Comparison of ENCODE assay signal across 1 cellular context in the genomic region with DNA sequence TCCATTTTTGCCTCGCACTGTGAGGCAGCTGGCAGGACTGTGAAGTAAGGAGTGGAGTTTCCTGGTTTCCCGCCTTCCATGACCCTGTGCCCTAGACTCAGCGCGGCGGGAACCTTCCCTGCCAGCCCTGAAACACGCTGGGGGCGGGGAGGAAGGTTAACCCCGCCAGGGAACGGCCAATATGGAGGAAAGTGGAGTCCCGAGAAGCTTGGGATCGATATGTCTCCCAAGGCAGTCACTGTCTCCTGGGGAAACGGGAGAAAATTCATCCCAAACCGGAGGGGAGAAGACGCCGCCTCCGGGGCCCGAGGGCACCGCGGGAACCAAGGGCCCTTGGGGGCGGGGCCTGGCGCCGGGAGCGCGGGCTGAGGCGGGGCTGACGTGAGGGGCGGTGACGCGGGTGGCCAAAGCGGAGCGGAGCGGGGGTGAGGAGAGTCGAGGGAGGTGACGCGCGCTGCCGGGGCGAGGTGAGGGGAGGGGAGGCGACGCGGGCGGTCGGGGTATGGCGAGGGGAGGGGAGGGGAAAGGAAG.
TF ChIP-seq lines count a peak whose summit lies in the region.

A gene with protein sequence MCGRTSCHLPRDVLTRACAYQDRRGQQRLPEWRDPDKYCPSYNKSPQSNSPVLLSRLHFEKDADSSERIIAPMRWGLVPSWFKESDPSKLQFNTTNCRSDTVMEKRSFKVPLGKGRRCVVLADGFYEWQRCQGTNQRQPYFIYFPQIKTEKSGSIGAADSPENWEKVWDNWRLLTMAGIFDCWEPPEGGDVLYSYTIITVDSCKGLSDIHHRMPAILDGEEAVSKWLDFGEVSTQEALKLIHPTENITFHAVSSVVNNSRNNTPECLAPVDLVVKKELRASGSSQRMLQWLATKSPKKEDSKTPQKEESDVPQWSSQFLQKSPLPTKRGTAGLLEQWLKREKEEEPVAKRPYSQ (plus strand): TSS at position 432 of the 531 bp plus-strand sequence. CDS start 863 bp downstream, outside the sequence.

TF ChIP-seq in HepG2, 621 proteins besides CTCF, POLR2A, EP300 and RAD21 (continued from another document and continues in another):
- TF ChIP-seq, protein P1, sequence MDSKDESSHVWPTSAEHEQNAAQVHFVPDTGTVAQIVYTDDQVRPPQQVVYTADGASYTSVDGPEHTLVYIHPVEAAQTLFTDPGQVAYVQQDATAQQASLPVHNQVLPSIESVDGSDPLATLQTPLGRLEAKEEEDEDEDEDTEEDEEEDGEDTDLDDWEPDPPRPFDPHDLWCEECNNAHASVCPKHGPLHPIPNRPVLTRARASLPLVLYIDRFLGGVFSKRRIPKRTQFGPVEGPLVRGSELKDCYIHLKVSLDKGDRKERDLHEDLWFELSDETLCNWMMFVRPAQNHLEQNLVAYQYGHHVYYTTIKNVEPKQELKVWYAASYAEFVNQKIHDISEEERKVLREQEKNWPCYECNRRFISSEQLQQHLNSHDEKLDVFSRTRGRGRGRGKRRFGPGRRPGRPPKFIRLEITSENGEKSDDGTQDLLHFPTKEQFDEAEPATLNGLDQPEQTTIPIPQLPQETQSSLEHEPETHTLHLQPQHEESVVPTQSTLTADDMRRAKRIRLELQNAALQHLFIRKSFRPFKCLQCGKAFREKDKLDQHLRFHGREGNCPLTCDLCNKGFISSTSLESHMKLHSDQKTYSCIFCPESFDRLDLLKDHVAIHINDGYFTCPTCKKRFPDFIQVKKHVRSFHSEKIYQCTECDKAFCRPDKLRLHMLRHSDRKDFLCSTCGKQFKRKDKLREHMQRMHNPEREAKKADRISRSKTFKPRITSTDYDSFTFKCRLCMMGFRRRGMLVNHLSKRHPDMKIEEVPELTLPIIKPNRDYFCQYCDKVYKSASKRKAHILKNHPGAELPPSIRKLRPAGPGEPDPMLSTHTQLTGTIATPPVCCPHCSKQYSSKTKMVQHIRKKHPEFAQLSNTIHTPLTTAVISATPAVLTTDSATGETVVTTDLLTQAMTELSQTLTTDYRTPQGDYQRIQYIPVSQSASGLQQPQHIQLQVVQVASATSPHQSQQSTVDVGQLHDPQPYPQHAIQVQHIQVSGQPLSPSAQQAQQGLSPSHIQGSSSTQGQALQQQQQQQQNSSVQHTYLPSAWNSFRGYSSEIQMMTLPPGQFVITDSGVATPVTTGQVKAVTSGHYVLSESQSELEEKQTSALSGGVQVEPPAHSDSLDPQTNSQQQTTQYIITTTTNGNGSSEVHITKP (CRISPR knock-in tag; IDR thresholded peaks at IDR 0.05; ENCODE audit: low read depth), result no peak
- TF ChIP-seq, protein P2, sequence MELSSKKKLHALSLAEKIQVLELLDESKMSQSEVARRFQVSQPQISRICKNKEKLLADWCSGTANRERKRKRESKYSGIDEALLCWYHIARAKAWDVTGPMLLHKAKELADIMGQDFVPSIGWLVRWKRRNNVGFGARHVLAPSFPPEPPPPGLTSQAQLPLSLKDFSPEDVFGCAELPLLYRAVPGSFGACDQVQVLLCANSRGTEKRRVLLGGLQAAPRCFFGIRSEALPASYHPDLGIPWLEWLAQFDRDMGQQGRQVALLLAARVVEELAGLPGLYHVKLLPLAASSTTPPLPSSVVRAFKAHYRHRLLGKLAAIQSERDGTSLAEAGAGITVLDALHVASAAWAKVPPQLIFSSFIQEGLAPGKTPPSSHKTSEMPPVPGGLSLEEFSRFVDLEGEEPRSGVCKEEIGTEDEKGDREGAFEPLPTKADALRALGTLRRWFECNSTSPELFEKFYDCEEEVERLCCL (CRISPR knock-in tag; IDR thresholded peaks at IDR 0.05; ENCODE audit: borderline replicate concordance), result no peak
- TF ChIP-seq PHF21A (CRISPR knock-in tag; IDR thresholded peaks at IDR 0.05) (0 out of 2 replicates have a peak, but pooled peaks have one; percentile 10), ZNF17 (CRISPR knock-in tag; IDR thresholded peaks at IDR 0.05) (no peak), ZNF619 (CRISPR knock-in tag; IDR thresholded peaks at IDR 0.05) (peak; percentile 65; the same call in 1 of the 2 replicates), MED1 (CRISPR knock-in tag; IDR thresholded peaks at IDR 0.05) (peak; percentile 10; the same call in 1 of the 2 replicates), ZNF121 (CRISPR knock-in tag; IDR thresholded peaks at IDR 0.05) (no peak), ZNF12 (CRISPR knock-in tag; IDR thresholded peaks at IDR 0.05) (no peak), THYN1 (CRISPR knock-in tag; IDR thresholded peaks at IDR 0.05; ENCODE audit: borderline replicate concordance, low read depth) (no peak), CENPT (CRISPR knock-in tag; IDR thresholded peaks at IDR 0.05; ENCODE audit: low read depth) (no peak), U2AF2 (IDR thresholded peaks at IDR 0.05; ENCODE audit: low read depth, low read length) (no peak), NFATC3 (CRISPR knock-in tag; IDR thresholded peaks at IDR 0.05) (no peak), PCBP2 (optimal IDR thresholded peaks at IDR 0.05; ENCODE audit: low read depth, low read length, poor library complexity, severe bottlenecking) (no peak), RBFOX2 (IDR thresholded peaks at IDR 0.05; ENCODE audit: low read depth, low read length) (no peak), ZNF724P (CRISPR knock-in tag; IDR thresholded peaks at IDR 0.05; ENCODE audit: borderline replicate concordance) (no peak), ZFAT (CRISPR knock-in tag; conservative IDR thresholded peaks at IDR 0.05) (no peak), ERF (CRISPR knock-in tag; IDR thresholded peaks at IDR 0.05) (peak; percentile 43; the same call in 1 of the 2 replicates), NFIB (CRISPR knock-in tag; IDR thresholded peaks at IDR 0.05; ENCODE audit: borderline replicate concordance) (no peak), ISL2 (CRISPR knock-in tag; IDR thresholded peaks at IDR 0.05) (no peak), ZNF510 (CRISPR knock-in tag; IDR thresholded peaks at IDR 0.05; ENCODE audit: low read depth) (no peak), ZNF10 (CRISPR knock-in tag; IDR thresholded peaks at IDR 0.05; ENCODE audit: borderline replicate concordance, low read depth) (no peak), BCL6 (CRISPR knock-in tag; IDR thresholded peaks at IDR 0.05) (no peak), ZNF441 (CRISPR knock-in tag; IDR thresholded peaks at IDR 0.05; ENCODE audit: borderline replicate concordance) (no peak), SMARCC2 (IDR thresholded peaks at IDR 0.05) (no peak), ZNF367 (CRISPR knock-in tag; IDR thresholded peaks at IDR 0.05; ENCODE audit: borderline replicate concordance) (no peak), MAF1 (CRISPR knock-in tag; IDR thresholded peaks at IDR 0.05; ENCODE audit: borderline replicate concordance) (no peak), TGIF2 (CRISPR knock-in tag; IDR thresholded peaks at IDR 0.05) (no peak), ZNF788 (CRISPR knock-in tag; IDR thresholded peaks at IDR 0.05; ENCODE audit: borderline replicate concordance) (no peak; the same call in 1 of the 2 replicates), NR3C1 (CRISPR knock-in tag; IDR thresholded peaks at IDR 0.05) (no peak), SYNCRIP (IDR thresholded peaks at IDR 0.05; ENCODE audit: insufficient read depth, low read depth, low read length) (no peak), ZNF616 (CRISPR knock-in tag; IDR thresholded peaks at IDR 0.05; ENCODE audit: low read depth) (no peak), ZNF577 (CRISPR knock-in tag; IDR thresholded peaks at IDR 0.05; ENCODE audit: borderline replicate concordance, low read depth) (no peak)
- TF ChIP-seq, protein P3, sequence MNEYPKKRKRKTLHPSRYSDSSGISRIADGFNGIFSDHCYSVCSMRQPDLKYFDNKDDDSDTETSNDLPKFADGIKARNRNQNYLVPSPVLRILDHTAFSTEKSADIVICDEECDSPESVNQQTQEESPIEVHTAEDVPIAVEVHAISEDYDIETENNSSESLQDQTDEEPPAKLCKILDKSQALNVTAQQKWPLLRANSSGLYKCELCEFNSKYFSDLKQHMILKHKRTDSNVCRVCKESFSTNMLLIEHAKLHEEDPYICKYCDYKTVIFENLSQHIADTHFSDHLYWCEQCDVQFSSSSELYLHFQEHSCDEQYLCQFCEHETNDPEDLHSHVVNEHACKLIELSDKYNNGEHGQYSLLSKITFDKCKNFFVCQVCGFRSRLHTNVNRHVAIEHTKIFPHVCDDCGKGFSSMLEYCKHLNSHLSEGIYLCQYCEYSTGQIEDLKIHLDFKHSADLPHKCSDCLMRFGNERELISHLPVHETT (CRISPR knock-in tag; conservative IDR thresholded peaks at IDR 0.05), result no peak
- TF ChIP-seq, protein P4, sequence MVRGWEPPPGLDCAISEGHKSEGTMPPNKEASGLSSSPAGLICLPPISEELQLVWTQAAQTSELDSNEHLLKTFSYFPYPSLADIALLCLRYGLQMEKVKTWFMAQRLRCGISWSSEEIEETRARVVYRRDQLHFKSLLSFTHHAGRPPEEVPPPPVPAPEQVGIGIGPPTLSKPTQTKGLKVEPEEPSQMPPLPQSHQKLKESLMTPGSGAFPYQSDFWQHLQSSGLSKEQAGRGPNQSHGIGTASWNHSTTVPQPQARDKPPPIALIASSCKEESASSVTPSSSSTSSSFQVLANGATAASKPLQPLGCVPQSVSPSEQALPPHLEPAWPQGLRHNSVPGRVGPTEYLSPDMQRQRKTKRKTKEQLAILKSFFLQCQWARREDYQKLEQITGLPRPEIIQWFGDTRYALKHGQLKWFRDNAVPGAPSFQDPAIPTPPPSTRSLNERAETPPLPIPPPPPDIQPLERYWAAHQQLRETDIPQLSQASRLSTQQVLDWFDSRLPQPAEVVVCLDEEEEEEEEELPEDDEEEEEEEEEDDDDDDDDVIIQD (CRISPR knock-in tag; IDR thresholded peaks at IDR 0.05; ENCODE audit: low read depth), result no peak; the same call in 1 of the 2 replicates
- TF ChIP-seq, protein P5, sequence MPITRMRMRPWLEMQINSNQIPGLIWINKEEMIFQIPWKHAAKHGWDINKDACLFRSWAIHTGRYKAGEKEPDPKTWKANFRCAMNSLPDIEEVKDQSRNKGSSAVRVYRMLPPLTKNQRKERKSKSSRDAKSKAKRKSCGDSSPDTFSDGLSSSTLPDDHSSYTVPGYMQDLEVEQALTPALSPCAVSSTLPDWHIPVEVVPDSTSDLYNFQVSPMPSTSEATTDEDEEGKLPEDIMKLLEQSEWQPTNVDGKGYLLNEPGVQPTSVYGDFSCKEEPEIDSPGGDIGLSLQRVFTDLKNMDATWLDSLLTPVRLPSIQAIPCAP (CRISPR knock-in tag; IDR thresholded peaks at IDR 0.05; ENCODE audit: low read depth), result no peak
- TF ChIP-seq, protein P6, sequence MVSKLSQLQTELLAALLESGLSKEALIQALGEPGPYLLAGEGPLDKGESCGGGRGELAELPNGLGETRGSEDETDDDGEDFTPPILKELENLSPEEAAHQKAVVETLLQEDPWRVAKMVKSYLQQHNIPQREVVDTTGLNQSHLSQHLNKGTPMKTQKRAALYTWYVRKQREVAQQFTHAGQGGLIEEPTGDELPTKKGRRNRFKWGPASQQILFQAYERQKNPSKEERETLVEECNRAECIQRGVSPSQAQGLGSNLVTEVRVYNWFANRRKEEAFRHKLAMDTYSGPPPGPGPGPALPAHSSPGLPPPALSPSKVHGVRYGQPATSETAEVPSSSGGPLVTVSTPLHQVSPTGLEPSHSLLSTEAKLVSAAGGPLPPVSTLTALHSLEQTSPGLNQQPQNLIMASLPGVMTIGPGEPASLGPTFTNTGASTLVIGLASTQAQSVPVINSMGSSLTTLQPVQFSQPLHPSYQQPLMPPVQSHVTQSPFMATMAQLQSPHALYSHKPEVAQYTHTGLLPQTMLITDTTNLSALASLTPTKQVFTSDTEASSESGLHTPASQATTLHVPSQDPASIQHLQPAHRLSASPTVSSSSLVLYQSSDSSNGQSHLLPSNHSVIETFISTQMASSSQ (IDR thresholded peaks at IDR 0.05; ENCODE audit: low read depth), result no peak
- TF ChIP-seq, protein P6 (CRISPR knock-in tag; IDR thresholded peaks at IDR 0.05; ENCODE audit: borderline replicate concordance), result peak; percentile 58; the same call in 1 of the 2 replicates
- TF ChIP-seq, protein P7, sequence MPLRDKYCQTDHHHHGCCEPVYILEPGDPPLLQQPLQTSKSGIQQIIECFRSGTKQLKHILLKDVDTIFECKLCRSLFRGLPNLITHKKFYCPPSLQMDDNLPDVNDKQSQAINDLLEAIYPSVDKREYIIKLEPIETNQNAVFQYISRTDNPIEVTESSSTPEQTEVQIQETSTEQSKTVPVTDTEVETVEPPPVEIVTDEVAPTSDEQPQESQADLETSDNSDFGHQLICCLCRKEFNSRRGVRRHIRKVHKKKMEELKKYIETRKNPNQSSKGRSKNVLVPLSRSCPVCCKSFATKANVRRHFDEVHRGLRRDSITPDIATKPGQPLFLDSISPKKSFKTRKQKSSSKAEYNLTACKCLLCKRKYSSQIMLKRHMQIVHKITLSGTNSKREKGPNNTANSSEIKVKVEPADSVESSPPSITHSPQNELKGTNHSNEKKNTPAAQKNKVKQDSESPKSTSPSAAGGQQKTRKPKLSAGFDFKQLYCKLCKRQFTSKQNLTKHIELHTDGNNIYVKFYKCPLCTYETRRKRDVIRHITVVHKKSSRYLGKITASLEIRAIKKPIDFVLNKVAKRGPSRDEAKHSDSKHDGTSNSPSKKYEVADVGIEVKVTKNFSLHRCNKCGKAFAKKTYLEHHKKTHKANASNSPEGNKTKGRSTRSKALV (CRISPR knock-in tag; IDR thresholded peaks at IDR 0.05), result 0 out of 2 replicates have a peak, but pooled peaks have one; percentile 32
- TF ChIP-seq, protein P8, sequence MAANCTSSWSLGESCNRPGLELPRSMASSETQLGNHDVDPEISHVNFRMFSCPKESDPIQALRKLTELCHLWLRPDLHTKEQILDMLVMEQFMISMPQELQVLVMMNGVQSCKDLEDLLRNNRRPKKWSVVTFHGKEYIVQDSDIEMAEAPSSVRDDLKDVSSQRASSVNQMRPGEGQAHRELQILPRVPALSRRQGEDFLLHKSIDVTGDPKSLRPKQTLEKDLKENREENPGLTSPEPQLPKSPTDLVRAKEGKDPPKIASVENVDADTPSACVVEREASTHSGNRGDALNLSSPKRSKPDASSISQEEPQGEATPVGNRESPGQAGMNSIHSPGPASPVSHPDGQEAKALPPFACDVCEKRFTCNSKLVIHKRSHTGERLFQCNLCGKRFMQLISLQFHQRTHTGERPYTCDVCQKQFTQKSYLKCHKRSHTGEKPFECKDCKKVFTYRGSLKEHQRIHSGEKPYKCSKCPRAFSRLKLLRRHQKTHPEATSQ (CRISPR knock-in tag; IDR thresholded peaks at IDR 0.05; ENCODE audit: borderline replicate concordance), result peak; percentile 57; the same call in 1 of the 2 replicates
- TF ChIP-seq, protein P9, sequence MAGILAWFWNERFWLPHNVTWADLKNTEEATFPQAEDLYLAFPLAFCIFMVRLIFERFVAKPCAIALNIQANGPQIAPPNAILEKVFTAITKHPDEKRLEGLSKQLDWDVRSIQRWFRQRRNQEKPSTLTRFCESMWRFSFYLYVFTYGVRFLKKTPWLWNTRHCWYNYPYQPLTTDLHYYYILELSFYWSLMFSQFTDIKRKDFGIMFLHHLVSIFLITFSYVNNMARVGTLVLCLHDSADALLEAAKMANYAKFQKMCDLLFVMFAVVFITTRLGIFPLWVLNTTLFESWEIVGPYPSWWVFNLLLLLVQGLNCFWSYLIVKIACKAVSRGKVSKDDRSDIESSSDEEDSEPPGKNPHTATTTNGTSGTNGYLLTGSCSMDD (CRISPR knock-in tag; IDR thresholded peaks at IDR 0.05), result no peak
